ENCODE assay signal across 18 cellular contexts in the genomic region with DNA sequence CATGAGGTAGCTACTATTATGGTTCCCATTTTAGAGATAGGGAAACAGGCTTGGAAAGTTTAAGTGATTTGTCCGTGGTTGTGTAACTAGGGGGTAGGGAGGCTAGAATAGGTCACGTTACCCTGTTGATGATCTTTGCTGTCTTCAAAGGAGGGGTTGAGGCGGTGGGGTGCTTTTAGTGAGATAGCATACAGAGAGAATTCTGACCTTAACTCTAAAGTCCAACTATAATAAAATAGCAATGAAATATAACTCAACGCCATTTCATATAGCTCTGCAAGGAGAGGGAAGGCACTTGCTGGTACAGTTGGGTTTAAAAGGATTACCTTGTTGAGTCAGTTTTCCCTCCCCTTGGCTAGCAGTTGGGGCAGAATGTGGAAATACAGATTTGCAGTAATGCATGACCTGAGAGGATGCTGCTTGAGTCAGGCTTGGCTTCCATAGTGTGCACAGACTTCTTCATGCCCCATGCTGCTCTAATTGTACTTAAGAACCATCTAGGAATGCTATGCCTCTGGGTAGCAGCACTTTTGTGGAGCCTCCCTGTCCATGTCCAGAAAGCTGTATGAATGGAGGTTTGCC.
DNase-seq lines count a peak whose midpoint lies in the region; ATAC-seq, FAIRE-seq and TF ChIP-seq lines count a peak whose summit lies in the region.
"Had no signal": no experiment of that assay in that cellular context is flagged by ENCODE, and none has a peak within 500 bp of the region (broad histone marks: within the 10 kb centered on the region; RNA-seq: fewer than 3 reads in every experiment).

No MANE protein-coding gene starts in this region.

- no peak for DNase-seq in stimulated activated naive CD8-positive, alpha-beta T cell treated with anti-CD3 and anti-CD28 coated beads, Interleukin-15, amount 100 ng/mL, for 72 hours
- DNase-seq in stimulated activated naive CD8-positive, alpha-beta T cell treated with anti-CD3 and anti-CD28 coated beads, Interleukin-15, Interleukin-2, amounts not matched to agents 100 U/mL and 50 U/mL, for 24 hours = no peak
- no peak for DNase-seq in coronary artery (ENCODE audit: low spot score)
- DNase-seq in left colon = no peak
- no peak for DNase-seq in aorta
- no peak for DNase-seq in mammary epithelial cell
- no peak for DNase-seq in pancreas
- DNase-seq: ACHN; CD4-positive, CD25-positive, alpha-beta regulatory T cell; DMS53; GOT3; H9 had no signal

- H3K27ac ChIP-seq in coronary artery = peak overlapping the region; percentile 70 to 80
- peak overlapping the region in 1 of 2 donors; percentile 79 for H3K27ac ChIP-seq in aorta (ENCODE audit: low read depth in 1 of 2, low read length in 2 of 2)
- H3K27ac ChIP-seq in mammary epithelial cell (ENCODE audit: insufficient read depth, low read depth, low read length) = no peak overlapping the region
- no peak overlapping the region for H3K27ac ChIP-seq in pancreas
- H3K27ac ChIP-seq: BLaER1 treated with 17β-estradiol and CSF1 and Interleukin-3, amounts not matched to agents 10 nM and 100 nM had no signal

- no peak overlapping the region for H2AFZ ChIP-seq in mammary epithelial cell (ENCODE audit: low read depth, low read length)

- no peaks in the 10 kb centered on the region for H3K36me3 ChIP-seq in aorta (ENCODE audit: control insufficient read depth in 1 of 2, insufficient read depth in 2 of 2, low read length in 1 of 2)
- no peaks in the 10 kb centered on the region for H3K36me3 ChIP-seq in mammary epithelial cell (ENCODE audit: insufficient read depth, low read length)
- no peaks in the 10 kb centered on the region for H3K36me3 ChIP-seq in pancreas
- H3K36me3 ChIP-seq: BLaER1 treated with 17β-estradiol and CSF1 and Interleukin-3, amounts not matched to agents 10 nM and 100 nM had no signal

- intact Hi-C loops in left colon (cut with DNase I, micrococcal nuclease) (no loop called here), aorta (cut with DNase I) (no loop called here), mammary epithelial cell (cut with micrococcal nuclease) (no loop called here), pancreas (cut with DNase I) (no loop called here)

- H3K4me1 ChIP-seq in aorta (ENCODE audit: control insufficient read depth in 1 of 2, insufficient read depth in 2 of 2, low read length in 2 of 2) = peaks cover 5 to 7% of the 10 kb centered on the region in 2 donors
- no peaks in the 10 kb centered on the region for H3K4me1 ChIP-seq in mammary epithelial cell (ENCODE audit: insufficient read depth, low read length)
- H3K4me1 ChIP-seq in pancreas = no peaks in the 10 kb centered on the region

- no peaks in the 10 kb centered on the region for H3K9me3 Mint-ChIP-seq in stimulated activated naive CD8-positive, alpha-beta T cell treated with anti-CD3 and anti-CD28 coated beads, Interleukin-15, amount 100 ng/mL, for 72 hours
- H3K9me3 Mint-ChIP-seq: H9 had no signal

- no peak overlapping the region for H3K27ac Mint-ChIP-seq in stimulated activated naive CD8-positive, alpha-beta T cell treated with anti-CD3 and anti-CD28 coated beads, Interleukin-15, amount 100 ng/mL, for 72 hours
- H3K27ac Mint-ChIP-seq: CD4-positive, CD25-positive, alpha-beta regulatory T cell; H9 had no signal

- dilution Hi-C loops in mammary epithelial cell (cut with HindIII; ENCODE audit: low sequenced_read_pairs) = no loop called here

- no peaks in the 10 kb centered on the region for H3K79me2 ChIP-seq in mammary epithelial cell (ENCODE audit: insufficient read depth, low read length)

- H3K4me3 ChIP-seq in coronary artery = no peak overlapping the region
- H3K4me3 ChIP-seq in aorta (ENCODE audit: low read length in 2 of 2) = no peak overlapping the region
- H3K4me3 ChIP-seq in mammary epithelial cell (replicated peaks in 1 of 3; ENCODE audit: insufficient read depth in 1 of 3, low read depth in 2 of 3, low read length in 3 of 3) = no peak overlapping the region
- H3K4me3 ChIP-seq in pancreas = no peak overlapping the region
- H3K4me3 ChIP-seq: BLaER1 treated with 17β-estradiol and CSF1 and Interleukin-3, amounts not matched to agents 10 nM and 100 nM had no signal

- peaks cover 12% of the 10 kb centered on the region for H3K27me3 Mint-ChIP-seq in stimulated activated naive CD8-positive, alpha-beta T cell treated with anti-CD3 and anti-CD28 coated beads, Interleukin-15, amount 100 ng/mL, for 72 hours

- no TSS peak for BruUV-seq in mammary epithelial cell (replicated peaks; lab: Mats Ljungman, UMichigan)

- no peaks in the 10 kb centered on the region for H3K4me1 Mint-ChIP-seq in stimulated activated naive CD8-positive, alpha-beta T cell treated with anti-CD3 and anti-CD28 coated beads, Interleukin-15, amount 100 ng/mL, for 72 hours
- H3K4me1 Mint-ChIP-seq: CD4-positive, CD25-positive, alpha-beta regulatory T cell; H9 had no signal

- H3K4me2 ChIP-seq in mammary epithelial cell (ENCODE audit: insufficient read depth, low read depth, low read length) = no peak overlapping the region
- H3K4me2 ChIP-seq: BLaER1 treated with 17β-estradiol and CSF1 and Interleukin-3, amounts not matched to agents 10 nM and 100 nM had no signal

- H3K9ac ChIP-seq in mammary epithelial cell (ENCODE audit: insufficient read depth, low read length) = no peak overlapping the region
- H3K9ac ChIP-seq: BLaER1 treated with 17β-estradiol and CSF1 and Interleukin-3, amounts not matched to agents 10 nM and 100 nM had no signal

- H3K4me3 Mint-ChIP-seq in stimulated activated naive CD8-positive, alpha-beta T cell treated with anti-CD3 and anti-CD28 coated beads, Interleukin-15, amount 100 ng/mL, for 72 hours = no peak overlapping the region
- H3K4me3 Mint-ChIP-seq: CD4-positive, CD25-positive, alpha-beta regulatory T cell; H9 had no signal

- H3K9me3 ChIP-seq in aorta (ENCODE audit: control insufficient read depth, low read length) = no peaks in the 10 kb centered on the region
- no peaks in the 10 kb centered on the region for H3K9me3 ChIP-seq in mammary epithelial cell (replicated peaks; ENCODE audit: insufficient read depth, low read length)
- H3K9me3 ChIP-seq in pancreas = no peaks in the 10 kb centered on the region

- CTCF ChIA-PET in mammary epithelial cell (lab: Charles Lee; ENCODE audit: low non-redundant PET) = interaction anchor here (0.7 kb wide), 1 partner anchor 22 kb away, joined by 3 read pairs; no protein-coding TSS in a partner anchor

- H3K27me3 ChIP-seq in aorta (ENCODE audit: control insufficient read depth in 1 of 2, insufficient read depth in 2 of 2, low read length in 1 of 2) = no peaks in the 10 kb centered on the region
- H3K27me3 ChIP-seq in mammary epithelial cell (ENCODE audit: insufficient read depth, low read length) = no peaks in the 10 kb centered on the region
- H3K27me3 ChIP-seq in pancreas = no peaks in the 10 kb centered on the region
- H3K27me3 ChIP-seq: BLaER1 treated with 17β-estradiol and CSF1 and Interleukin-3, amounts not matched to agents 10 nM and 100 nM had no signal

- TF ChIP-seq CTCF in coronary artery (IDR thresholded peaks at IDR 0.05) (no peak), mammary epithelial cell (conservative IDR thresholded peaks at IDR 0.05 in 1 of 2, IDR thresholded peaks at IDR 0.05 in 1 of 2; ENCODE audit: extremely low read depth in 1 of 2, insufficient read depth in 1 of 2, low read depth in 1 of 2, low read length in 2 of 2) (no peak), pancreas (IDR thresholded peaks at IDR 0.05) (no peak)

- in situ Hi-C loops in mammary epithelial cell (cut with MboI; ENCODE audit: low sequenced_read_pairs in 2 of 2) = no loop called here

- peak; percentile 42 for ATAC-seq in stimulated activated naive CD8-positive, alpha-beta T cell treated with anti-CD3 and anti-CD28 coated beads, Interleukin-15, amount 100 ng/mL, for 72 hours
- ATAC-seq in stimulated activated naive CD8-positive, alpha-beta T cell treated with anti-CD3 and anti-CD28 coated beads, Interleukin-15, Interleukin-2, amounts not matched to agents 100 U/mL and 50 U/mL, for 24 hours = no peak
- ATAC-seq in left colon = peak; percentile 59
- ATAC-seq in aorta (ENCODE audit: low FRiP score) = peak; percentile 31
- ATAC-seq in GM19351 (IDR thresholded peaks at IDR 0.05; ENCODE audit: unreplicated experiment) = no peak
- ATAC-seq in pancreas = no peak
- ATAC-seq: HepG2 had no signal

- H4K20me1 ChIP-seq in mammary epithelial cell (ENCODE audit: insufficient read depth, low read length) = no peaks in the 10 kb centered on the region
- H4K20me1 ChIP-seq: BLaER1 treated with 17β-estradiol and CSF1 and Interleukin-3, amounts not matched to agents 10 nM and 100 nM had no signal

- 85 to 92% methylated on average over 4 of the region's 4 CpGs for WGBS in aorta, 2 donors
- WGBS in mammary epithelial cell (ENCODE audit: low coverage, missing lambda C conversion rate) = 94% methylated on average over 4 of the region's 4 CpGs
- 85 to 93% methylated on average over 4 of the region's 4 CpGs for WGBS in pancreas, 2 donors

- FAIRE-seq in pancreas (lab: Jason Lieb, UNC) = no peak
- FAIRE-seq: G401.6, GM12891, HepG2, HTR-8/SVneo had no signal

Comparison
In these comparisons a context has a peak if more than half of its experiments do, and no peak if none do; other contexts are left out.
1. ATAC-seq: peak in stimulated activated naive CD8-positive, alpha-beta T cell treated with anti-CD3 and anti-CD28 coated beads, Interleukin-15, amount 100 ng/mL, for 72 hours (single experiment), left colon (single experiment) and aorta (single experiment); none in stimulated activated naive CD8-positive, alpha-beta T cell treated with anti-CD3 and anti-CD28 coated beads, Interleukin-15, Interleukin-2, amounts not matched to agents 100 U/mL and 50 U/mL, for 24 hours (single experiment), GM19351 (single experiment) and pancreas (0 of 4).
2. H3K27ac ChIP-seq: peak in coronary artery (2 of 2); none in mammary epithelial cell (single experiment) and pancreas (0 of 4).